9 cellular contexts compared by ENCODE assay signal in the genomic region with DNA sequence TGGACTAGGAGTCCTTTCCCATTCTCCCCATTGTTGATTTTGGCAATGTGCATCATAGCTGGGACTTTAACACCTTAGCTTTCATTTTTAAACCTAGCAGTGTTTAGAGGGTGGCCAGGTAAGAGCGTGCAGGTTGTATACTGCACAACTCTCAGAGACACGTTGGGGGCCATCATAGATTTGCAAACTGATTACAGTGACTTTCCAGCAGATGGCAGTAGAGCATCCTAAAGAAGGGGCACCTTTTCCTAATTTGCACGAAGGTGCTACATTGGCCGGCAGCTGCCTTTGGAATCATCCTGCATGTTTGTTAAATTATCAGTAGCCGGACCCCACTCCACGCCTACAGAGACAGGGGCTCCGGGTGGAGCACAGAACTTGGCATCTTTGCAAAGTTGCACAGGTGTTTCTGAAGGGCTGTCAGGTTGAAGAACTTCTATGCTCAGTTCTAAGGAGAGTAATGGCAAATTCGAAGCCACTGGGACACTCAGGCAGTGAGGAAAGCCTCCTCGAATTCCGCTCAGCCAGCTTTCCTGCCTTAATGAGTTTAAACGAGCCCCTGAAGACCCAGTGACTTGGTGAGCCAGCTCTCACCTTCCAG. TPM values are rescaled to one million over a fixed set of nuclear protein-coding genes. Genes with fewer than 3 reads are reported as not detected.
DNase-seq lines count a peak whose midpoint lies in the region; ATAC-seq, FAIRE-seq and TF ChIP-seq lines count a peak whose summit lies in the region.
"Had no signal": no experiment of that assay in that cellular context is flagged by ENCODE, and none has a peak within 500 bp of the region (broad histone marks: within the 10 kb centered on the region; RNA-seq: fewer than 3 reads in every experiment).

No MANE protein-coding gene starts in this region.

- TF ChIP-seq CTCF in NB4 (IDR thresholded peaks at IDR 0.05; ENCODE audit: low read depth, low read length), result peak; percentile 71
- peak; percentile 61 to 67 for TF ChIP-seq CTCF in endothelial cell of umbilical vein (IDR thresholded peaks at IDR 0.05; ENCODE audit: extremely low read depth in 1 of 2, insufficient read depth in 1 of 2, low read depth in 1 of 2, low read length in 2 of 2)
- peak; percentile 73 for TF ChIP-seq CTCF in neural cell (IDR thresholded peaks at IDR 0.05; ENCODE audit: poor library complexity, severe bottlenecking)

- H3K27me3 ChIP-seq in endothelial cell of umbilical vein (ENCODE audit: control insufficient read depth in 2 of 2, insufficient read depth in 2 of 2, low read length in 2 of 2) (peaks cover 14% of the 10 kb centered on the region in 2 experiments), neural cell (ENCODE audit: insufficient read depth, low read depth, low read length) (no peaks in the 10 kb centered on the region)

- POLR2A ChIA-PET in endothelial cell of umbilical vein (lab: Charles Lee), result no interaction called here

- dilution Hi-C loops in endothelial cell of umbilical vein (cut with MboI; ENCODE audit: extremely low pct_ligation_motif_present, low sequenced_read_pairs), result no loop called here

- H3K9ac ChIP-seq in endothelial cell of umbilical vein (replicated peaks; ENCODE audit: extremely low read depth, insufficient read depth, low read length), result no peak overlapping the region
- H3K9ac ChIP-seq in neural cell (ENCODE audit: low read length), result no peak overlapping the region

- H4K20me1 ChIP-seq in endothelial cell of umbilical vein (replicated peaks; ENCODE audit: control insufficient read depth, extremely low read depth, insufficient read depth, low read length), result no peaks in the 10 kb centered on the region
- no peaks in the 10 kb centered on the region for H4K20me1 ChIP-seq in neural cell (ENCODE audit: insufficient read depth)

- H3K9me1 ChIP-seq in endothelial cell of umbilical vein (replicated peaks; ENCODE audit: control insufficient read depth, extremely low read depth, insufficient read depth, low read length), result no peaks in the 10 kb centered on the region

- CTCF ChIA-PET in endothelial cell of umbilical vein (lab: Charles Lee), result interaction anchor here (0.7 to 19.2 kb wide), 18 partner anchors 9 to 395 kb away, joined by 3 to 378 read pairs (median 4); no protein-coding TSS in a partner anchor

- no peaks in the 10 kb centered on the region for H3F3A ChIP-seq in neural cell (ENCODE audit: insufficient read depth, low read length, poor library complexity, severe bottlenecking)

- TF ChIP-seq POLR2A in NB4 (IDR thresholded peaks at IDR 0.05; ENCODE audit: extremely low read depth, insufficient read length), result no peak
- TF ChIP-seq POLR2A in endothelial cell of umbilical vein (IDR thresholded peaks at IDR 0.05; ENCODE audit: low read depth, low read length), result no peak

- H2AFZ ChIP-seq in endothelial cell of umbilical vein (ENCODE audit: low read depth, low read length), result no peak overlapping the region
- H2AFZ ChIP-seq in neural cell (ENCODE audit: low read depth, low read length), result no peak overlapping the region

- peak; percentile 68 for TF ChIP-seq RAD21 in neural cell (conservative IDR thresholded peaks at IDR 0.05)

- BruUV-seq in endothelial cell of umbilical vein (replicated peaks; lab: Mats Ljungman, UMichigan), result no TSS peak

- no peaks in the 10 kb centered on the region for H3K36me3 ChIP-seq in endothelial cell of umbilical vein (ENCODE audit: control insufficient read depth in 2 of 2, extremely low read depth in 1 of 2, insufficient read depth in 2 of 2, low read length in 2 of 2)
- H3K36me3 ChIP-seq in neural cell (ENCODE audit: insufficient read depth, low read length), result no peaks in the 10 kb centered on the region

- no peak for ATAC-seq in GM21529 (IDR thresholded peaks at IDR 0.05; ENCODE audit: unreplicated experiment)

- DNase-seq in stimulated activated CD4-positive, alpha-beta T cell treated with anti-CD3 and anti-CD28 coated beads, Interleukin-15, amount 100 ng/mL, for 24 hours, result peak; percentile 25
- DNase-seq in stimulated activated CD4-positive, alpha-beta T cell treated with anti-CD3 and anti-CD28 coated beads, Interleukin-1b, Interleukin-23, amount 100 ng/mL, for 48 hours, result no peak
- DNase-seq in NB4 (ENCODE audit: low read depth), result peak; percentile 60
- peak in 4 of 5 donors; percentile 4 to 39 (median 20) for DNase-seq in T-helper 1 cell
- peak; percentile 43 for DNase-seq in endothelial cell of umbilical vein (ENCODE audit: low read depth, low spot score)
- DNase-seq in pons (ENCODE audit: low spot score), result no peak

- H3K9me2 ChIP-seq in neural cell (ENCODE audit: insufficient read depth, low read length), result no peaks in the 10 kb centered on the region

- H3K4me3 ChIP-seq in NB4 (ENCODE audit: low read depth, low read length) (no peak overlapping the region), endothelial cell of umbilical vein (replicated peaks in 1 of 3; ENCODE audit: insufficient read depth in 1 of 3, low read depth in 1 of 3, low read length in 3 of 3) (no peak overlapping the region), neural cell (ENCODE audit: low read length) (no peak overlapping the region)

- H3K4me2 ChIP-seq in endothelial cell of umbilical vein (ENCODE audit: insufficient read depth, low read length) (no peak overlapping the region), neural cell (ENCODE audit: low read length) (no peak overlapping the region)

- peak; percentile 80 for FAIRE-seq in endothelial cell of umbilical vein (lab: Jason Lieb, UNC)
- FAIRE-seq: colon had no signal

- intact Hi-C loops in endothelial cell of umbilical vein (cut with micrococcal nuclease), result loop anchor here (1.0 to 10.0 kb wide), 4 partner anchors 13 to 396 kb away; partner anchors contain the start of gene KIAA1671

- no peaks in the 10 kb centered on the region for H3K9me3 ChIP-seq in endothelial cell of umbilical vein (replicated peaks; ENCODE audit: control insufficient read depth, insufficient read depth, low read length)
- no peaks in the 10 kb centered on the region for H3K9me3 ChIP-seq in neural cell (ENCODE audit: low read length)

- H3K4me1 ChIP-seq in endothelial cell of umbilical vein (ENCODE audit: control insufficient read depth, extremely low read depth, insufficient read depth, low read length), result no peaks in the 10 kb centered on the region

- H3K79me2 ChIP-seq in endothelial cell of umbilical vein (ENCODE audit: control insufficient read depth, insufficient read depth, low read length) (no peaks in the 10 kb centered on the region), neural cell (replicated peaks; ENCODE audit: insufficient read depth, low read length) (no peaks in the 10 kb centered on the region)

- no peak for TF ChIP-seq EP300 in neural cell (conservative IDR thresholded peaks at IDR 0.05; ENCODE audit: poor library complexity, severe bottlenecking)

- H3K27ac ChIP-seq in endothelial cell of umbilical vein (ENCODE audit: insufficient read depth, low read depth, low read length) (no peak overlapping the region), neural cell (ENCODE audit: low read length) (no peak overlapping the region)

TF ChIP-seq in endothelial cell of umbilical vein, 7 proteins besides CTCF, POLR2A, EP300 and RAD21 (continues in another document):
- TF ChIP-seq POLR2AphosphoS5 (IDR thresholded peaks at IDR 0.05; ENCODE audit: insufficient read depth, low read depth, low read length), result no peak
- TF ChIP-seq JUN (IDR thresholded peaks at IDR 0.05; ENCODE audit: borderline replicate concordance, insufficient read depth, insufficient read length, low read depth), result no peak
- TF ChIP-seq GATA2 (IDR thresholded peaks at IDR 0.05; ENCODE audit: insufficient read depth, insufficient read length, low read depth, low read length), result no peak
- TF ChIP-seq, protein P1, sequence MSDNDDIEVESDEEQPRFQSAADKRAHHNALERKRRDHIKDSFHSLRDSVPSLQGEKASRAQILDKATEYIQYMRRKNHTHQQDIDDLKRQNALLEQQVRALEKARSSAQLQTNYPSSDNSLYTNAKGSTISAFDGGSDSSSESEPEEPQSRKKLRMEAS (IDR thresholded peaks at IDR 0.05; ENCODE audit: insufficient read depth, insufficient read length), result no peak
- no peak for TF ChIP-seq MYC (IDR thresholded peaks at IDR 0.05; ENCODE audit: low read depth, low read length)

TF ChIP-seq in neural cell, 6 proteins besides CTCF, POLR2A, EP300 and RAD21:
- TF ChIP-seq TAF1 (IDR thresholded peaks at IDR 0.05; ENCODE audit: low read depth) (no peak), SMC3 (conservative IDR thresholded peaks at IDR 0.05; ENCODE audit: poor library complexity) (peak; percentile 74)

RNA-seq across cellular contexts. Expression of gene LHFPL7, which starts 7.7 kb away (rescaled TPM):
- total RNA-seq in endothelial cell of umbilical vein, result not detected in 2 replicates
- polyA plus RNA-seq in endothelial cell of umbilical vein (not detected in 2 replicates), neural cell (not detected in 2 replicates)
- polyA plus RNA-seq in endothelial cell of umbilical vein (2011; cell fraction: cytosol; rRNA removed), result not detected in 2 replicates
- polyA plus RNA-seq in endothelial cell of umbilical vein (2011; cell fraction: nucleus; rRNA removed), result not detected in 2 replicates
- polyA plus RNA-seq in endothelial cell of umbilical vein (2012), result not detected in 2 replicates
- polyA minus RNA-seq in endothelial cell of umbilical vein (not detected in 2 replicates), neural cell (not detected in 2 replicates)
- polyA minus RNA-seq in endothelial cell of umbilical vein (2011; cell fraction: cytosol; rRNA and poly(A)+ RNA removed), result not detected
- not detected in 2 replicates for polyA minus RNA-seq in endothelial cell of umbilical vein (2011; cell fraction: nucleus; rRNA and poly(A)+ RNA removed)

RNA-seq across cellular contexts. Expression of gene KIAA1671, which starts 13.7 kb away (rescaled TPM):
- 78.9 and 85.1 TPM in 2 replicates for total RNA-seq in endothelial cell of umbilical vein
- polyA plus RNA-seq in endothelial cell of umbilical vein, result 18.9 and 23.1 TPM in 2 replicates
- polyA plus RNA-seq in endothelial cell of umbilical vein (2011; cell fraction: cytosol; rRNA removed), result 21.8 and 22.1 TPM in 2 replicates
- 38.5 and 45.9 TPM in 2 replicates for polyA plus RNA-seq in endothelial cell of umbilical vein (2011; cell fraction: nucleus; rRNA removed)
- 17.4 and 19.8 TPM in 2 replicates for polyA plus RNA-seq in endothelial cell of umbilical vein (2012)
- polyA minus RNA-seq in endothelial cell of umbilical vein, result 59.2 and 71.7 TPM in 2 replicates
- polyA minus RNA-seq in endothelial cell of umbilical vein (2011; cell fraction: cytosol; rRNA and poly(A)+ RNA removed), result 10.0 TPM
- 70.1 and 79.2 TPM in 2 replicates for polyA minus RNA-seq in endothelial cell of umbilical vein (2011; cell fraction: nucleus; rRNA and poly(A)+ RNA removed)
- 3.0 and 4.0 TPM in 2 replicates for polyA plus RNA-seq in neural cell
- 6.1 and 7.1 TPM in 2 replicates for polyA minus RNA-seq in neural cell

Comparison
In these comparisons a context has a peak if more than half of its experiments do, and no peak if none do; other contexts are left out.
1. DNase-seq: peak in stimulated activated CD4-positive, alpha-beta T cell treated with anti-CD3 and anti-CD28 coated beads, Interleukin-15, amount 100 ng/mL, for 24 hours (single experiment), NB4 (single experiment), T-helper 1 cell (4 of 5) and endothelial cell of umbilical vein (single experiment); none in stimulated activated CD4-positive, alpha-beta T cell treated with anti-CD3 and anti-CD28 coated beads, Interleukin-1b, Interleukin-23, amount 100 ng/mL, for 48 hours (single experiment) and pons (single experiment).
2. Peak in every context shown above with its lines, with median percentiles within 50 percentile points of each other: CTCF ChIP-seq.